ENCODE assay signal across 8 cellular contexts in the genomic region with DNA sequence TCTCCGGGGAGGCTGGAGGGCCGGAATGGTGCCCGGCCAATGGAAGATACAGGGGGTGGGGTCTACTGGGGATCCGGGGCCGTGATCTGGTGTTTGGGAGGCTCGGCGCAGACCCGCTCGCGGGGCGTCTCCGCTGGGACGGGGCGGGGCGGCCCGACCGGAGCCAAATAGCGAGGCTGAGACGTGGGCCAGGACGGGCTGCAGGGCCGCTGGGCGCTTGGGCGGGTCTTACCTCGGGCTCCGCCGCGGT. TPM values are rescaled to one million over a fixed set of nuclear protein-coding genes. Genes with fewer than 3 reads are reported as not detected.
A peak's percentile ranks its signal among the peaks of the same experiment; 100 is the strongest.
DNase-seq lines count a peak whose midpoint lies in the region; ATAC-seq and TF ChIP-seq lines count a peak whose summit lies in the region.

No MANE protein-coding gene starts in this region.

- H3K23ac ChIP-seq in trophoblast cell (ENCODE audit: low read length) = no peak overlapping the region

- peak overlapping the region; percentile 86 for H2BK5ac ChIP-seq in trophoblast cell (ENCODE audit: low read depth, low read length, poor library complexity)

- intact Hi-C loops in A673 (cut with micrococcal nuclease; ENCODE audit: unreplicated experiment) = no loop called here
- intact Hi-C loops in vagina (cut with DNase I) = no loop called here

- peak overlapping the region; percentile 79 for H4K91ac ChIP-seq in trophoblast cell (ENCODE audit: low read depth, low read length)

- POLR2A ChIA-PET in A673 (lab: Charles Lee; ENCODE audit: low non-redundant PET) = no interaction called here

- H3K9me3 ChIP-seq in A673 (ENCODE audit: low read depth, low read length, poor library complexity, severe bottlenecking) (no peaks in the 10 kb centered on the region), SJCRH30 (replicated peaks) (no peaks in the 10 kb centered on the region), trophoblast cell (ENCODE audit: insufficient read depth, low read depth, low read length) (no peaks in the 10 kb centered on the region), vagina (no peaks in the 10 kb centered on the region)

- peak overlapping the region; percentile 57 for H2BK120ac ChIP-seq in trophoblast cell (ENCODE audit: insufficient read depth, low read length, poor library complexity)

- no peak for TF ChIP-seq CTCF in A673 (conservative IDR thresholded peaks at IDR 0.05; ENCODE audit: low read depth, low read length)
- TF ChIP-seq CTCF in vagina (IDR thresholded peaks at IDR 0.05) = no peak

- H3K4me3 ChIP-seq in A673 (ENCODE audit: low read depth, low read length, poor library complexity, severe bottlenecking) = peak overlapping the region; percentile 94
- peak overlapping the region; percentile 87 for H3K4me3 ChIP-seq in SJCRH30
- H3K4me3 ChIP-seq in trophoblast cell (ENCODE audit: low read depth, low read length) = peak overlapping the region; percentile 98
- H3K4me3 ChIP-seq in vagina = peak overlapping the region; percentile 74 to 91

- peaks cover 8% of the 10 kb centered on the region for H3K79me1 ChIP-seq in trophoblast cell (ENCODE audit: low read length)

- peaks cover 9% of the 10 kb centered on the region for H3K4me1 ChIP-seq in A673 (ENCODE audit: insufficient read depth, low read length, poor library complexity, severe bottlenecking)
- H3K4me1 ChIP-seq in SJCRH30 = peaks cover 9% of the 10 kb centered on the region
- peaks cover 0 to 2% of the 10 kb centered on the region in 2 experiments for H3K4me1 ChIP-seq in trophoblast cell (ENCODE audit: control insufficient read depth in 1 of 2, insufficient read depth in 2 of 2, low read length in 2 of 2)
- H3K4me1 ChIP-seq in vagina = peaks cover 53% of the 10 kb centered on the region

- TF ChIP-seq POLR2A in vagina (IDR thresholded peaks at IDR 0.05) = no peak

- peak overlapping the region; percentile 75 for H4K8ac ChIP-seq in trophoblast cell (ENCODE audit: low read depth, low read length)

- no peak overlapping the region for H2BK12ac ChIP-seq in trophoblast cell (ENCODE audit: low read length)

- ATAC-seq in GM19025 (IDR thresholded peaks at IDR 0.05; ENCODE audit: low read depth, unreplicated experiment) (peak; percentile 44), HG03175 (IDR thresholded peaks at IDR 0.05; ENCODE audit: unreplicated experiment) (peak; percentile 71)

- peak overlapping the region; percentile 82 for H3K4ac ChIP-seq in trophoblast cell (ENCODE audit: low read depth, low read length)

- BruUV-seq in A673 (replicated peaks; lab: Mats Ljungman, UMichigan) = no TSS peak

- H4K12ac ChIP-seq in trophoblast cell (ENCODE audit: low read depth, low read length) = peak overlapping the region; percentile 68

- DNase-seq in A673 (ENCODE audit: low spot score) = peak; percentile 68
- peak; percentile 88 to 89 for DNase-seq in SJCRH30
- peak; percentile 47 to 61 (median 56) for DNase-seq in activated naive CD4-positive, alpha-beta T cell (lab: John Stamatoyannopoulos, UW)
- peak; percentile 84 for DNase-seq in glomerular visceral epithelial cell (ENCODE audit: extremely low spot score)
- DNase-seq in trophoblast cell = peak; percentile 82 to 84
- no peak for DNase-seq in vagina (ENCODE audit: extremely low spot score in 2 of 2)

- peak overlapping the region; percentile 91 for H3K4me2 ChIP-seq in trophoblast cell (ENCODE audit: low read length)

- H3K27ac ChIP-seq in A673 (ENCODE audit: low read depth, low read length, poor library complexity, severe bottlenecking) (peak overlapping the region; percentile 94), SJCRH30 (peak overlapping the region; percentile 83), trophoblast cell (ENCODE audit: low read depth, low read length) (peak overlapping the region; percentile 86), vagina (peak overlapping the region; percentile 93)

- peak overlapping the region; percentile 26 for H3K18ac ChIP-seq in trophoblast cell (ENCODE audit: low read length)

- peaks cover 2% of the 10 kb centered on the region for H3K79me2 ChIP-seq in trophoblast cell (ENCODE audit: control insufficient read depth, insufficient read depth, low read length, poor library complexity)

- WGBS in trophoblast cell (ENCODE audit: extremely low coverage, insufficient coverage, insufficient read length) = no CpG with 5 or more reads among the region's 27 CpGs

- CTCF ChIA-PET in A673 (lab: Charles Lee) = no interaction called here

- no peaks in the 10 kb centered on the region for H3K36me3 ChIP-seq in A673 (ENCODE audit: insufficient read depth, low read length, poor library complexity, severe bottlenecking)
- no peaks in the 10 kb centered on the region for H3K36me3 ChIP-seq in SJCRH30
- no peaks in the 10 kb centered on the region for H3K36me3 ChIP-seq in trophoblast cell (ENCODE audit: control insufficient read depth in 1 of 2, insufficient read depth in 2 of 2, low read length in 2 of 2)
- no peaks in the 10 kb centered on the region for H3K36me3 ChIP-seq in vagina

- H2AFZ ChIP-seq in trophoblast cell (ENCODE audit: insufficient read depth, low read length, poor library complexity) = peak overlapping the region; percentile 98

- H3K14ac ChIP-seq in trophoblast cell (ENCODE audit: low read length) = peak overlapping the region; percentile 73

- no peaks in the 10 kb centered on the region for H3K27me3 ChIP-seq in A673 (replicated peaks; ENCODE audit: insufficient read depth, low read depth, low read length, poor library complexity)
- no peaks in the 10 kb centered on the region for H3K27me3 ChIP-seq in SJCRH30
- H3K27me3 ChIP-seq in trophoblast cell (ENCODE audit: insufficient read depth, low read length) = no peaks in the 10 kb centered on the region
- H3K27me3 ChIP-seq in vagina = no peaks in the 10 kb centered on the region

- no peak overlapping the region for H2AK5ac ChIP-seq in trophoblast cell (ENCODE audit: low read length)

- H3K9ac ChIP-seq in trophoblast cell (ENCODE audit: low read length) = peak overlapping the region; percentile 76

RNA-seq across cellular contexts. Expression of a gene that starts 0.6 kb away (rescaled TPM):
- total RNA-seq in A673 (2021) (26.3 and 30.1 TPM in 2 replicates), vagina (50.3 TPM)
- total RNA-seq in SJCRH30 (2014; rRNA removed; shearing (Covaris generic)) = 34.4 and 37.2 TPM in 2 replicates
- polyA plus RNA-seq in trophoblast cell (2013) = 8.7 and 9.0 TPM in 2 replicates

RNA-seq across cellular contexts. Expression of a gene that starts 0.8 kb away (rescaled TPM):
- total RNA-seq in A673 (2021) = 2.0 and 2.8 TPM in 2 replicates
- 6.1 and 7.7 TPM in 2 replicates for total RNA-seq in SJCRH30 (2014; rRNA removed; shearing (Covaris generic))
- polyA plus RNA-seq in trophoblast cell (2013) = 2.2 and 2.3 TPM in 2 replicates
- total RNA-seq in vagina = 3.9 TPM

Comparison
In these comparisons a context has a peak if more than half of its experiments do, and no peak if none do; other contexts are left out.
1. DNase-seq: peak in A673 (single experiment), SJCRH30 (2 of 2), activated naive CD4-positive, alpha-beta T cell (4 of 4), glomerular visceral epithelial cell (single experiment) and trophoblast cell (2 of 2); none in vagina (0 of 2).
2. Peak in every context shown above with its lines, with median percentiles within 50 percentile points of each other: H3K27ac ChIP-seq and H3K4me3 ChIP-seq.